Comparison of ENCODE assay signal across 30 cellular contexts in the genomic region with DNA sequence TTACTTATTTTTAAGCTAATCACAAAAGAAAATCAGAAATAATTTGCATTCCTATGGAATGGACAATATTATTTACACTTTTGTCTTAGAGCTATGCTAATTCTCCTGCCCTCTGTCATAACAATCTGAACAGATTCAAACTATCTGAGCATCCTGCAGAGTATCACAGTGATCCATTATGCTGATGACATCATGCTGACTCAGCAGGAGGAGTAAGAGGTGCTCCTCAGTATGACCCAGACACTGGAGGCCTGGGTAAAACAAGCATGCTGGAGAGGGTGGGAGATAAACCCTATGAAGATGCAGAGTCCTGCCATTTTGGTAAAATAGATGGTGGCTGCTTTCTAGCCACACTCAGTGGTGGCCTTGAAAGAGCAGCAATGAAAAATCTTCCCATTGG. TPM values are rescaled to one million over a fixed set of nuclear protein-coding genes. Genes with fewer than 3 reads are reported as not detected.
DNase-seq lines count a peak whose midpoint lies in the region; FAIRE-seq and TF ChIP-seq lines count a peak whose summit lies in the region.
"Had no signal": no experiment of that assay in that cellular context is flagged by ENCODE, and none has a peak within 500 bp of the region (broad histone marks: within the 10 kb centered on the region; RNA-seq: fewer than 3 reads in every experiment).

No MANE protein-coding gene starts in this region.

- no peak overlapping the region for H3K27ac ChIP-seq in mesenchymal stem cell (ENCODE audit: low read length, poor library complexity, severe bottlenecking)
- H3K27ac ChIP-seq: esophagus muscularis mucosa, SJSA1, thyroid gland had no signal

- no peak overlapping the region for H2AFZ ChIP-seq in mesenchymal stem cell (ENCODE audit: low read depth, low read length)

- no peak overlapping the region for H3K4me2 ChIP-seq in mesenchymal stem cell (ENCODE audit: low read length, poor library complexity, severe bottlenecking)

- no peak for FAIRE-seq in bronchial epithelial cell (lab: Jason Lieb, UNC)
- FAIRE-seq: GM19239 had no signal

- H3K4me1 ChIP-seq in mesenchymal stem cell (ENCODE audit: control insufficient read depth, insufficient read depth, low read depth, low read length), result no peaks in the 10 kb centered on the region
- H3K4me1 ChIP-seq: esophagus muscularis mucosa, SJSA1, thyroid gland had no signal

- no peak overlapping the region for H2BK15ac ChIP-seq in mesenchymal stem cell (ENCODE audit: low read depth, poor library complexity, severe bottlenecking)

- H3K27me3 ChIP-seq in bronchial epithelial cell (ENCODE audit: control insufficient read depth, insufficient read depth, low read length) (no peaks in the 10 kb centered on the region), mesenchymal stem cell (ENCODE audit: control insufficient read depth in 1 of 2, insufficient read depth in 1 of 2, low read length in 2 of 2) (peaks cover 0 to 5% of the 10 kb centered on the region in 2 experiments)
- H3K27me3 ChIP-seq: esophagus muscularis mucosa, SJSA1, thyroid gland had no signal

- no peaks in the 10 kb centered on the region for H3K9me3 ChIP-seq in mesenchymal stem cell (ENCODE audit: control insufficient read depth, low read length)
- H3K9me3 ChIP-seq: esophagus muscularis mucosa, SJSA1, thyroid gland had no signal

- no peaks in the 10 kb centered on the region for H3K36me3 ChIP-seq in bronchial epithelial cell (ENCODE audit: control insufficient read depth, insufficient read depth, low read length)
- no peaks in the 10 kb centered on the region for H3K36me3 ChIP-seq in mesenchymal stem cell (ENCODE audit: control insufficient read depth in 1 of 2, insufficient read depth in 2 of 2, low read depth in 1 of 2, low read length in 2 of 2)
- H3K36me3 ChIP-seq: esophagus muscularis mucosa, SJSA1, thyroid gland had no signal

- H3K14ac ChIP-seq in mesenchymal stem cell (ENCODE audit: low read length in 2 of 2), result no peak overlapping the region

- H3K18ac ChIP-seq in mesenchymal stem cell (ENCODE audit: low read depth in 1 of 2, low read length in 2 of 2), result no peak overlapping the region

- peak overlapping the region; percentile 6 for H4K8ac ChIP-seq in mesenchymal stem cell (ENCODE audit: low read length)

- no peak overlapping the region for H3K4ac ChIP-seq in mesenchymal stem cell (ENCODE audit: low read depth in 1 of 2, low read length in 2 of 2)

- TF ChIP-seq CTCF in bronchial epithelial cell (IDR thresholded peaks at IDR 0.05; ENCODE audit: insufficient read depth, low read length, severe bottlenecking), result no peak

- H3K9ac ChIP-seq in mesenchymal stem cell (ENCODE audit: low read length), result no peak overlapping the region

- no peak overlapping the region for H4K91ac ChIP-seq in mesenchymal stem cell (ENCODE audit: low read length)

- DNase-seq in EL (peak; percentile 25), OCI-M1 (lab: John Stamatoyannopoulos, UW) (peak; percentile 23), bronchial epithelial cell (ENCODE audit: low read depth) (peak; percentile 46), mesenchymal stem cell (peak; percentile 21), DMS153 treated with DMSO at 0.1 percent for 48 hours (lab: John Stamatoyannopoulos, UW; ENCODE audit: unreplicated experiment) (no peak), NOMO-1 treated with dmso at 0.1 percent for 144 hours (lab: John Stamatoyannopoulos, UW; ENCODE audit: unreplicated experiment) (no peak), NCI-H510A (lab: John Stamatoyannopoulos, UW) (no peak), DMS 273 treated with DMSO at 0.1 percent for 48 hours (lab: John Stamatoyannopoulos, UW) (no peak)
- DNase-seq: activated CD4-positive, alpha-beta T cell treated with anti-CD3 and anti-CD28 coated beads for 48 hours; CD4-positive, alpha-beta memory T cell; DMS79 treated with DMSO at 0.1 percent for 48 hours; effector memory CD4-positive, alpha-beta T cell; GOT3; KBM-7; kidney glomerular epithelial cell; MV-4-11; NCI-H1694; NCI-H774; occipital lobe; retina; stimulated activated CD4-positive, alpha-beta T cell treated with anti-CD3 and anti-CD28 coated beads, Interleukin-12 subunit alpha, Interleukin-12 subunit beta, amount 100 ng/mL, for 4 hours; stimulated activated CD4-positive, alpha-beta T cell treated with anti-CD3 and anti-CD28 coated beads, Interleukin-4, amount 100 ng/mL, for 4 hours; stimulated activated naive CD8-positive, alpha-beta T cell treated with anti-CD3 and anti-CD28 coated beads, Interleukin-15, Interleukin-2, amounts not matched to agents 100 U/mL and 50 U/mL, for 24 hours; T-helper 17 cell; thyroid gland had no signal

- no peak overlapping the region for H2BK5ac ChIP-seq in mesenchymal stem cell (ENCODE audit: low read depth, low read length, poor library complexity, severe bottlenecking)

- no peak overlapping the region for H2BK120ac ChIP-seq in mesenchymal stem cell (ENCODE audit: low read depth, low read length)

- no peak overlapping the region for H2AK5ac ChIP-seq in mesenchymal stem cell (ENCODE audit: low read length, severe bottlenecking)

- H3K79me1 ChIP-seq in mesenchymal stem cell (replicated peaks; ENCODE audit: low read length, poor library complexity, severe bottlenecking), result no peaks in the 10 kb centered on the region

- H2BK12ac ChIP-seq in mesenchymal stem cell (ENCODE audit: low read length in 2 of 2), result no peak overlapping the region

- no peak overlapping the region for H3K23ac ChIP-seq in mesenchymal stem cell (ENCODE audit: low read length in 2 of 2)

- H3K4me3 ChIP-seq in bronchial epithelial cell (ENCODE audit: low read depth, low read length) (no peak overlapping the region), mesenchymal stem cell (ENCODE audit: insufficient read depth in 1 of 2, low read depth in 1 of 2, low read length in 2 of 2) (no peak overlapping the region)
- H3K4me3 ChIP-seq: esophagus muscularis mucosa, SJSA1, thyroid gland had no signal

RNA-seq across cellular contexts. Expression of gene ETNPPL, which starts 24.5 kb away (rescaled TPM):
- not detected in 2 replicates for total RNA-seq in bronchial epithelial cell
- polyA plus RNA-seq in mesenchymal stem cell (2013, experiment 1 of 2), result not detected
- not detected for polyA plus RNA-seq in mesenchymal stem cell (2013, experiment 2 of 2)
- total RNA-seq: activated T-helper 1 cell treated with anti-CD3 and anti-CD28 coated beads, Interleukin-12 subunit alpha, Interleukin-12 subunit beta, Interleukin-2, Interleukin-4 antibody, amounts not matched to agents 30 ng/mL and 10 ng/mL and 1 ng/mL, durations not matched to agents 14 hours and 24 hours and 36 hours; CD4-positive, alpha-beta memory T cell; OCI-LY7; SJSA1; T-helper 17 cell had no signal
- polyA plus RNA-seq: CD4-positive, alpha-beta memory T cell had no signal

Comparison
In these comparisons a context has a peak if more than half of its experiments do, and no peak if none do; other contexts are left out.
1. DNase-seq: peak in EL (single experiment), OCI-M1 (single experiment), bronchial epithelial cell (single experiment) and mesenchymal stem cell (single experiment); none in DMS153 treated with DMSO at 0.1 percent for 48 hours (single experiment), NOMO-1 treated with dmso at 0.1 percent for 144 hours (single experiment), NCI-H510A (single experiment) and DMS 273 treated with DMSO at 0.1 percent for 48 hours (single experiment).